In the genomic region with DNA sequence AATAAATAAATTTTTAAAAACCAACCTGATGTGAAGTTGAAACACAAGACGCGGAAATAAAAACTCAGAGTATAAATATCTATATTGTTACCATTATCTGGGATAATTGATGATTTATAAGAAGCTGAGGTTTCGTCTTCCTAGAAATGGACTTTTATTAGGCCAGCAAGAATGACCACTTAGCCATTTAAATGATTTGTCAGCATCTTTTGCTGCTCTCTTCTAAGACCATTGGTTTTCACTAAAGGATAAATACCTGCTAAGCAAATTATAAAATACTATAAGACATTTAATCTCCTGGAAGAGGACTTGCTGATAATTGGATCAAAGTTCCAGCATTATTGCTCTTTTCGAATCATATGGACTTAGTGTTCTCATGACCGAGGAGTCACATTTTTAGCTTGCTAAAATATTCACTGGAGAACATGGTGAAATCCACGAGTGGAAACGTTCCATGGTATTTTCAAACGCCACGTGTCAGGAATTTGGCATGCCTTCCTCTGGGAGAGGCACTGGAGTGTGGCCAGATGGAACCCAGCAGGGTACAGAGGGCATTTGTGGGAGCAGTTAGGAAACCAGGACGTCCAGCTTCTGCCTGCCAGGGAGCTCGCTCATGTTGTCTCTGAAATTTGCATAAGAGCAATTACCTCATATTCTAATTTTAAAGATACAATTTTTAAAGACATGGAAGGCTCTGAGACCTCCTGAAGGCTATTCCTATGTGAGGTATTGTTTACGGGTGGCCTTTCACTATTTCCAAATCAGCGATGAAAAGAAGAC, we compare ENCODE assay signal across 3 cellular contexts.
TF ChIP-seq lines count a peak whose summit lies in the region.

No MANE protein-coding gene starts in this region.

TF ChIP-seq in SK-N-SH, 30 proteins besides CTCF, POLR2A, EP300 and RAD21:
- TF ChIP-seq, protein P1, sequence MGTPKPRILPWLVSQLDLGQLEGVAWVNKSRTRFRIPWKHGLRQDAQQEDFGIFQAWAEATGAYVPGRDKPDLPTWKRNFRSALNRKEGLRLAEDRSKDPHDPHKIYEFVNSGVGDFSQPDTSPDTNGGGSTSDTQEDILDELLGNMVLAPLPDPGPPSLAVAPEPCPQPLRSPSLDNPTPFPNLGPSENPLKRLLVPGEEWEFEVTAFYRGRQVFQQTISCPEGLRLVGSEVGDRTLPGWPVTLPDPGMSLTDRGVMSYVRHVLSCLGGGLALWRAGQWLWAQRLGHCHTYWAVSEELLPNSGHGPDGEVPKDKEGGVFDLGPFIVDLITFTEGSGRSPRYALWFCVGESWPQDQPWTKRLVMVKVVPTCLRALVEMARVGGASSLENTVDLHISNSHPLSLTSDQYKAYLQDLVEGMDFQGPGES (IDR thresholded peaks at IDR 0.05; ENCODE audit: low read depth, low read length): no peak
- 0 out of 2 replicates have a peak, but pooled peaks have one; percentile 18 for TF ChIP-seq NFIC (IDR thresholded peaks at IDR 0.05; ENCODE audit: borderline replicate concordance)

TF ChIP-seq in SK-N-SH treated with all-trans-retinoic acid at 6 μM for 48 hours, 23 proteins besides CTCF, POLR2A, EP300 and RAD21:
- TF ChIP-seq, protein P2, sequence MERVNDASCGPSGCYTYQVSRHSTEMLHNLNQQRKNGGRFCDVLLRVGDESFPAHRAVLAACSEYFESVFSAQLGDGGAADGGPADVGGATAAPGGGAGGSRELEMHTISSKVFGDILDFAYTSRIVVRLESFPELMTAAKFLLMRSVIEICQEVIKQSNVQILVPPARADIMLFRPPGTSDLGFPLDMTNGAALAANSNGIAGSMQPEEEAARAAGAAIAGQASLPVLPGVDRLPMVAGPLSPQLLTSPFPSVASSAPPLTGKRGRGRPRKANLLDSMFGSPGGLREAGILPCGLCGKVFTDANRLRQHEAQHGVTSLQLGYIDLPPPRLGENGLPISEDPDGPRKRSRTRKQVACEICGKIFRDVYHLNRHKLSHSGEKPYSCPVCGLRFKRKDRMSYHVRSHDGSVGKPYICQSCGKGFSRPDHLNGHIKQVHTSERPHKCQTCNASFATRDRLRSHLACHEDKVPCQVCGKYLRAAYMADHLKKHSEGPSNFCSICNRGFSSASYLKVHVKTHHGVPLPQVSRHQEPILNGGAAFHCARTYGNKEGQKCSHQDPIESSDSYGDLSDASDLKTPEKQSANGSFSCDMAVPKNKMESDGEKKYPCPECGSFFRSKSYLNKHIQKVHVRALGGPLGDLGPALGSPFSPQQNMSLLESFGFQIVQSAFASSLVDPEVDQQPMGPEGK (CRISPR knock-in tag; IDR thresholded peaks at IDR 0.05; ENCODE audit: borderline replicate concordance): no peak
- TF ChIP-seq PPARA (CRISPR knock-in tag; IDR thresholded peaks at IDR 0.05; ENCODE audit: borderline replicate concordance) (no peak), ZNF8 (CRISPR knock-in tag; IDR thresholded peaks at IDR 0.05) (no peak), BACH2 (CRISPR knock-in tag; IDR thresholded peaks at IDR 0.05; ENCODE audit: borderline replicate concordance) (no peak), CSDC2 (CRISPR knock-in tag; IDR thresholded peaks at IDR 0.05) (no peak), OSR1 (CRISPR knock-in tag; IDR thresholded peaks at IDR 0.05) (no peak), ZNF70 (CRISPR knock-in tag; IDR thresholded peaks at IDR 0.05) (no peak)
- TF ChIP-seq, protein P3, sequence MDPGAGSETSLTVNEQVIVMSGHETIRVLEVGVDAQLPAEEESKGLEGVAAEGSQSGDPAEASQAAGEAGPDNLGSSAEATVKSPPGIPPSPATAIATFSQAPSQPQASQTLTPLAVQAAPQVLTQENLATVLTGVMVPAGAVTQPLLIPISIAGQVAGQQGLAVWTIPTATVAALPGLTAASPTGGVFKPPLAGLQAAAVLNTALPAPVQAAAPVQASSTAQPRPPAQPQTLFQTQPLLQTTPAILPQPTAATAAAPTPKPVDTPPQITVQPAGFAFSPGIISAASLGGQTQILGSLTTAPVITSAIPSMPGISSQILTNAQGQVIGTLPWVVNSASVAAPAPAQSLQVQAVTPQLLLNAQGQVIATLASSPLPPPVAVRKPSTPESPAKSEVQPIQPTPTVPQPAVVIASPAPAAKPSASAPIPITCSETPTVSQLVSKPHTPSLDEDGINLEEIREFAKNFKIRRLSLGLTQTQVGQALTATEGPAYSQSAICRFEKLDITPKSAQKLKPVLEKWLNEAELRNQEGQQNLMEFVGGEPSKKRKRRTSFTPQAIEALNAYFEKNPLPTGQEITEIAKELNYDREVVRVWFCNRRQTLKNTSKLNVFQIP (CRISPR knock-in tag; IDR thresholded peaks at IDR 0.05; ENCODE audit: borderline replicate concordance, low read depth): no peak
- TF ChIP-seq, protein P4, sequence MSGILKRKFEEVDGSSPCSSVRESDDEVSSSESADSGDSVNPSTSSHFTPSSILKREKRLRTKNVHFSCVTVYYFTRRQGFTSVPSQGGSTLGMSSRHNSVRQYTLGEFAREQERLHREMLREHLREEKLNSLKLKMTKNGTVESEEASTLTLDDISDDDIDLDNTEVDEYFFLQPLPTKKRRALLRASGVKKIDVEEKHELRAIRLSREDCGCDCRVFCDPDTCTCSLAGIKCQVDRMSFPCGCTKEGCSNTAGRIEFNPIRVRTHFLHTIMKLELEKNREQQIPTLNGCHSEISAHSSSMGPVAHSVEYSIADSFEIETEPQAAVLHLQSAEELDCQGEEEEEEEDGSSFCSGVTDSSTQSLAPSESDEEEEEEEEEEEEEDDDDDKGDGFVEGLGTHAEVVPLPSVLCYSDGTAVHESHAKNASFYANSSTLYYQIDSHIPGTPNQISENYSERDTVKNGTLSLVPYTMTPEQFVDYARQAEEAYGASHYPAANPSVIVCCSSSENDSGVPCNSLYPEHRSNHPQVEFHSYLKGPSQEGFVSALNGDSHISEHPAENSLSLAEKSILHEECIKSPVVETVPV (CRISPR knock-in tag; IDR thresholded peaks at IDR 0.05): no peak

TF ChIP-seq in HepG2, 621 proteins besides CTCF, POLR2A, EP300 and RAD21 (continues in another document):
- TF ChIP-seq ZNF598 (CRISPR knock-in tag; IDR thresholded peaks at IDR 0.05; ENCODE audit: borderline replicate concordance) (no peak), YEATS4 (CRISPR knock-in tag; IDR thresholded peaks at IDR 0.05; ENCODE audit: borderline replicate concordance) (no peak), AKAP8 (CRISPR knock-in tag; IDR thresholded peaks at IDR 0.05) (no peak), PRMT3 (CRISPR knock-in tag; IDR thresholded peaks at IDR 0.05; ENCODE audit: borderline replicate concordance, low read depth) (no peak), ZNF746 (CRISPR knock-in tag; IDR thresholded peaks at IDR 0.05) (no peak), DMAP1 (CRISPR knock-in tag; IDR thresholded peaks at IDR 0.05) (no peak), ZNF569 (CRISPR knock-in tag; IDR thresholded peaks at IDR 0.05; ENCODE audit: borderline replicate concordance) (no peak), MAFF (IDR thresholded peaks at IDR 0.05; ENCODE audit: low read depth, low read length) (peak; percentile 86), ZNF12 (CRISPR knock-in tag; IDR thresholded peaks at IDR 0.05) (no peak), ZNF816 (CRISPR knock-in tag; IDR thresholded peaks at IDR 0.05; ENCODE audit: borderline replicate concordance) (no peak), REL (CRISPR knock-in tag; conservative IDR thresholded peaks at IDR 0.05) (no peak), IKZF1 (IDR thresholded peaks at IDR 0.05) (no peak), ZNF570 (CRISPR knock-in tag; IDR thresholded peaks at IDR 0.05; ENCODE audit: borderline replicate concordance) (no peak), HNF4G (IDR thresholded peaks at IDR 0.05; ENCODE audit: borderline replicate concordance, low read depth, low read length) (0 out of 2 replicates have a peak, but pooled peaks have one; percentile 14), HNF4G (CRISPR knock-in tag; IDR thresholded peaks at IDR 0.05; ENCODE audit: borderline replicate concordance, low read depth) (no peak), ZNF615 (CRISPR knock-in tag; IDR thresholded peaks at IDR 0.05; ENCODE audit: borderline replicate concordance) (no peak), RXRA (CRISPR knock-in tag; IDR thresholded peaks at IDR 0.05) (no peak), NFIB (CRISPR knock-in tag; IDR thresholded peaks at IDR 0.05; ENCODE audit: borderline replicate concordance) (no peak), KDM4B (CRISPR knock-in tag; IDR thresholded peaks at IDR 0.05) (no peak), SMARCE1 (IDR thresholded peaks at IDR 0.05; ENCODE audit: borderline replicate concordance) (no peak), TEAD3 (CRISPR knock-in tag; optimal IDR thresholded peaks at IDR 0.05; ENCODE audit: borderline replicate concordance) (no peak), MTF2 (CRISPR knock-in tag; IDR thresholded peaks at IDR 0.05; ENCODE audit: borderline replicate concordance) (no peak), ZMYM3 (CRISPR knock-in tag; IDR thresholded peaks at IDR 0.05) (no peak), ZBTB3 (CRISPR knock-in tag; IDR thresholded peaks at IDR 0.05; ENCODE audit: borderline replicate concordance, low read depth) (no peak), ZNF207 (IDR thresholded peaks at IDR 0.05; ENCODE audit: borderline replicate concordance) (no peak), ZSCAN22 (CRISPR knock-in tag; IDR thresholded peaks at IDR 0.05) (no peak), XBP1 (CRISPR knock-in tag; IDR thresholded peaks at IDR 0.05) (no peak), HNF4A (CRISPR knock-in tag; IDR thresholded peaks at IDR 0.05) (peak; percentile 28; the same call in 1 of the 2 replicates)
- TF ChIP-seq, protein P5, sequence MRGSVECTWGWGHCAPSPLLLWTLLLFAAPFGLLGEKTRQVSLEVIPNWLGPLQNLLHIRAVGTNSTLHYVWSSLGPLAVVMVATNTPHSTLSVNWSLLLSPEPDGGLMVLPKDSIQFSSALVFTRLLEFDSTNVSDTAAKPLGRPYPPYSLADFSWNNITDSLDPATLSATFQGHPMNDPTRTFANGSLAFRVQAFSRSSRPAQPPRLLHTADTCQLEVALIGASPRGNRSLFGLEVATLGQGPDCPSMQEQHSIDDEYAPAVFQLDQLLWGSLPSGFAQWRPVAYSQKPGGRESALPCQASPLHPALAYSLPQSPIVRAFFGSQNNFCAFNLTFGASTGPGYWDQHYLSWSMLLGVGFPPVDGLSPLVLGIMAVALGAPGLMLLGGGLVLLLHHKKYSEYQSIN (CRISPR knock-in tag; IDR thresholded peaks at IDR 0.05; ENCODE audit: borderline replicate concordance): no peak
- TF ChIP-seq, protein P6, sequence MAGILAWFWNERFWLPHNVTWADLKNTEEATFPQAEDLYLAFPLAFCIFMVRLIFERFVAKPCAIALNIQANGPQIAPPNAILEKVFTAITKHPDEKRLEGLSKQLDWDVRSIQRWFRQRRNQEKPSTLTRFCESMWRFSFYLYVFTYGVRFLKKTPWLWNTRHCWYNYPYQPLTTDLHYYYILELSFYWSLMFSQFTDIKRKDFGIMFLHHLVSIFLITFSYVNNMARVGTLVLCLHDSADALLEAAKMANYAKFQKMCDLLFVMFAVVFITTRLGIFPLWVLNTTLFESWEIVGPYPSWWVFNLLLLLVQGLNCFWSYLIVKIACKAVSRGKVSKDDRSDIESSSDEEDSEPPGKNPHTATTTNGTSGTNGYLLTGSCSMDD (CRISPR knock-in tag; IDR thresholded peaks at IDR 0.05): no peak
- TF ChIP-seq, protein P7, sequence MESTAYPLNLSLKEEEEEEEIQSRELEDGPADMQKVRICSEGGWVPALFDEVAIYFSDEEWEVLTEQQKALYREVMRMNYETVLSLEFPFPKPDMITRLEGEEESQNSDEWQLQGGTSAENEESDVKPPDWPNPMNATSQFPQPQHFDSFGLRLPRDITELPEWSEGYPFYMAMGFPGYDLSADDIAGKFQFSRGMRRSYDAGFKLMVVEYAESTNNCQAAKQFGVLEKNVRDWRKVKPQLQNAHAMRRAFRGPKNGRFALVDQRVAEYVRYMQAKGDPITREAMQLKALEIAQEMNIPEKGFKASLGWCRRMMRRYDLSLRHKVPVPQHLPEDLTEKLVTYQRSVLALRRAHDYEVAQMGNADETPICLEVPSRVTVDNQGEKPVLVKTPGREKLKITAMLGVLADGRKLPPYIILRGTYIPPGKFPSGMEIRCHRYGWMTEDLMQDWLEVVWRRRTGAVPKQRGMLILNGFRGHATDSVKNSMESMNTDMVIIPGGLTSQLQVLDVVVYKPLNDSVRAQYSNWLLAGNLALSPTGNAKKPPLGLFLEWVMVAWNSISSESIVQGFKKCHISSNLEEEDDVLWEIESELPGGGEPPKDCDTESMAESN (CRISPR knock-in tag; conservative IDR thresholded peaks at IDR 0.05): no peak
- TF ChIP-seq, protein P8, sequence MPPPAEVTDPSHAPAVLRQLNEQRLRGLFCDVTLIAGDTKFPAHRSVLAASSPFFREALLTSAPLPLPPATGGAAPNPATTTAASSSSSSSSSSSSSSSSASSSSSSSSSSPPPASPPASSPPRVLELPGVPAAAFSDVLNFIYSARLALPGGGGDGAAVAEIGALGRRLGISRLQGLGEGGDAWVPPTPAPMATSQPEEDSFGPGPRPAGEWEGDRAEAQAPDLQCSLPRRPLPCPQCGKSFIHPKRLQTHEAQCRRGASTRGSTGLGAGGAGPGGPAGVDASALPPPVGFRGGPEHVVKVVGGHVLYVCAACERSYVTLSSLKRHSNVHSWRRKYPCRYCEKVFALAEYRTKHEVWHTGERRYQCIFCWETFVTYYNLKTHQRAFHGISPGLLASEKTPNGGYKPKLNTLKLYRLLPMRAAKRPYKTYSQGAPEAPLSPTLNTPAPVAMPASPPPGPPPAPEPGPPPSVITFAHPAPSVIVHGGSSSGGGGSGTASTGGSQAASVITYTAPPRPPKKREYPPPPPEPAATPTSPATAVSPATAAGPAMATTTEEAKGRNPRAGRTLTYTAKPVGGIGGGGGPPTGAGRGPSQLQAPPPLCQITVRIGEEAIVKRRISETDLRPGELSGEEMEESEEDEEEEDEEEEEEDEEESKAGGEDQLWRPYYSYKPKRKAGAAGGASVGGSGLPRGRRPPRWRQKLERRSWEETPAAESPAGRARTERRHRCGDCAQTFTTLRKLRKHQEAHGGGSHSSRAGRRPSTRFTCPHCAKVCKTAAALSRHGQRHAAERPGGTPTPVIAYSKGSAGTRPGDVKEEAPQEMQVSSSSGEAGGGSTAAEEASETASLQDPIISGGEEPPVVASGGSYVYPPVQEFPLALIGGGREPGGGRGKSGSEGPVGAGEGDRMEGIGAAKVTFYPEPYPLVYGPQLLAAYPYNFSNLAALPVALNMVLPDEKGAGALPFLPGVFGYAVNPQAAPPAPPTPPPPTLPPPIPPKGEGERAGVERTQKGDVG (CRISPR knock-in tag; IDR thresholded peaks at IDR 0.05; ENCODE audit: borderline replicate concordance): no peak
- TF ChIP-seq, protein P9, sequence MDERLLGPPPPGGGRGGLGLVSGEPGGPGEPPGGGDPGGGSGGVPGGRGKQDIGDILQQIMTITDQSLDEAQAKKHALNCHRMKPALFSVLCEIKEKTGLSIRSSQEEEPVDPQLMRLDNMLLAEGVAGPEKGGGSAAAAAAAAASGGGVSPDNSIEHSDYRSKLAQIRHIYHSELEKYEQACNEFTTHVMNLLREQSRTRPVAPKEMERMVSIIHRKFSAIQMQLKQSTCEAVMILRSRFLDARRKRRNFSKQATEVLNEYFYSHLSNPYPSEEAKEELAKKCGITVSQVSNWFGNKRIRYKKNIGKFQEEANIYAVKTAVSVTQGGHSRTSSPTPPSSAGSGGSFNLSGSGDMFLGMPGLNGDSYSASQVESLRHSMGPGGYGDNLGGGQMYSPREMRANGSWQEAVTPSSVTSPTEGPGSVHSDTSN (CRISPR knock-in tag; IDR thresholded peaks at IDR 0.05): no peak
- TF ChIP-seq, protein P10, sequence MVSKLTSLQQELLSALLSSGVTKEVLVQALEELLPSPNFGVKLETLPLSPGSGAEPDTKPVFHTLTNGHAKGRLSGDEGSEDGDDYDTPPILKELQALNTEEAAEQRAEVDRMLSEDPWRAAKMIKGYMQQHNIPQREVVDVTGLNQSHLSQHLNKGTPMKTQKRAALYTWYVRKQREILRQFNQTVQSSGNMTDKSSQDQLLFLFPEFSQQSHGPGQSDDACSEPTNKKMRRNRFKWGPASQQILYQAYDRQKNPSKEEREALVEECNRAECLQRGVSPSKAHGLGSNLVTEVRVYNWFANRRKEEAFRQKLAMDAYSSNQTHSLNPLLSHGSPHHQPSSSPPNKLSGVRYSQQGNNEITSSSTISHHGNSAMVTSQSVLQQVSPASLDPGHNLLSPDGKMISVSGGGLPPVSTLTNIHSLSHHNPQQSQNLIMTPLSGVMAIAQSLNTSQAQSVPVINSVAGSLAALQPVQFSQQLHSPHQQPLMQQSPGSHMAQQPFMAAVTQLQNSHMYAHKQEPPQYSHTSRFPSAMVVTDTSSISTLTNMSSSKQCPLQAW (CRISPR knock-in tag; IDR thresholded peaks at IDR 0.05): no peak
